In the genomic region with DNA sequence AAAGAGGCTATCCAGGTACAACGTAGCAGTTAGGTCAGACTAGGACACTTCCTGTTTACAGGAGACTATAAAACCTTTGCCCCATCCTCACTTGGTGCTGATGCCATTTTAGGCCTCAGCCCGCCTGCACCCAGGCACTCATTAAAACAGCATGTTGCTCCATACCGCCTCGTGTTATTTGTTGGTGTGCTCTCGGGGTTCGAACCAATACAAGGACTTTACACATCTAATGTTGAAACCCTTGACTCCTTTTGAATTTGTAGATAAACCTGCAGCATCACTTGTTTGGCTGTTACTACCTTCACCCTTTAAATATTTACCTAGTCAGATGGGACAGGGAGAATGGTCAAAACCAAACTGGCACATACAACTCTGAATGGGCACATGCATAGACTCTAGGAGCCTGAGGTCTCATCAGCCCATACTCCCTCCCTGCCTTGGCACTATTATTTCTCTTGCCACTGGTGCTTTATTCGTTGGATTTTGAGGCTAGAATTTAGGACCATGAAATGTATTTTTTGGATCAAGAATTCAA, we compare ENCODE assay signal across 1 cellular context.
TF ChIP-seq lines count a peak whose summit lies in the region.

No MANE protein-coding gene starts in this region.

TF ChIP-seq in SK-N-SH treated with all-trans-retinoic acid at 6 μM for 48 hours, 23 proteins besides CTCF, POLR2A, EP300 and RAD21 (continued from another document):
- TF ChIP-seq, protein P1, sequence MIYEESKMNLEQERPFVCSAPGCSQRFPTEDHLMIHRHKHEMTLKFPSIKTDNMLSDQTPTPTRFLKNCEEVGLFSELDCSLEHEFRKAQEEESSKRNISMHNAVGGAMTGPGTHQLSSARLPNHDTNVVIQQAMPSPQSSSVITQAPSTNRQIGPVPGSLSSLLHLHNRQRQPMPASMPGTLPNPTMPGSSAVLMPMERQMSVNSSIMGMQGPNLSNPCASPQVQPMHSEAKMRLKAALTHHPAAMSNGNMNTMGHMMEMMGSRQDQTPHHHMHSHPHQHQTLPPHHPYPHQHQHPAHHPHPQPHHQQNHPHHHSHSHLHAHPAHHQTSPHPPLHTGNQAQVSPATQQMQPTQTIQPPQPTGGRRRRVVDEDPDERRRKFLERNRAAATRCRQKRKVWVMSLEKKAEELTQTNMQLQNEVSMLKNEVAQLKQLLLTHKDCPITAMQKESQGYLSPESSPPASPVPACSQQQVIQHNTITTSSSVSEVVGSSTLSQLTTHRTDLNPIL (CRISPR knock-in tag; IDR thresholded peaks at IDR 0.05; ENCODE audit: low read depth): no peak
- TF ChIP-seq, protein P2, sequence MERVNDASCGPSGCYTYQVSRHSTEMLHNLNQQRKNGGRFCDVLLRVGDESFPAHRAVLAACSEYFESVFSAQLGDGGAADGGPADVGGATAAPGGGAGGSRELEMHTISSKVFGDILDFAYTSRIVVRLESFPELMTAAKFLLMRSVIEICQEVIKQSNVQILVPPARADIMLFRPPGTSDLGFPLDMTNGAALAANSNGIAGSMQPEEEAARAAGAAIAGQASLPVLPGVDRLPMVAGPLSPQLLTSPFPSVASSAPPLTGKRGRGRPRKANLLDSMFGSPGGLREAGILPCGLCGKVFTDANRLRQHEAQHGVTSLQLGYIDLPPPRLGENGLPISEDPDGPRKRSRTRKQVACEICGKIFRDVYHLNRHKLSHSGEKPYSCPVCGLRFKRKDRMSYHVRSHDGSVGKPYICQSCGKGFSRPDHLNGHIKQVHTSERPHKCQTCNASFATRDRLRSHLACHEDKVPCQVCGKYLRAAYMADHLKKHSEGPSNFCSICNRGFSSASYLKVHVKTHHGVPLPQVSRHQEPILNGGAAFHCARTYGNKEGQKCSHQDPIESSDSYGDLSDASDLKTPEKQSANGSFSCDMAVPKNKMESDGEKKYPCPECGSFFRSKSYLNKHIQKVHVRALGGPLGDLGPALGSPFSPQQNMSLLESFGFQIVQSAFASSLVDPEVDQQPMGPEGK (CRISPR knock-in tag; IDR thresholded peaks at IDR 0.05; ENCODE audit: borderline replicate concordance): no peak
- no peak for TF ChIP-seq RARB (CRISPR knock-in tag; IDR thresholded peaks at IDR 0.05)
- TF ChIP-seq ARNTL (CRISPR knock-in tag; IDR thresholded peaks at IDR 0.05; ENCODE audit: borderline replicate concordance, low read depth): no peak
- no peak for TF ChIP-seq GLIS3 (CRISPR knock-in tag; IDR thresholded peaks at IDR 0.05)
- TF ChIP-seq BACH2 (CRISPR knock-in tag; IDR thresholded peaks at IDR 0.05; ENCODE audit: borderline replicate concordance): no peak
